Comparison of ENCODE assay signal across 1 cellular context in the genomic region with DNA sequence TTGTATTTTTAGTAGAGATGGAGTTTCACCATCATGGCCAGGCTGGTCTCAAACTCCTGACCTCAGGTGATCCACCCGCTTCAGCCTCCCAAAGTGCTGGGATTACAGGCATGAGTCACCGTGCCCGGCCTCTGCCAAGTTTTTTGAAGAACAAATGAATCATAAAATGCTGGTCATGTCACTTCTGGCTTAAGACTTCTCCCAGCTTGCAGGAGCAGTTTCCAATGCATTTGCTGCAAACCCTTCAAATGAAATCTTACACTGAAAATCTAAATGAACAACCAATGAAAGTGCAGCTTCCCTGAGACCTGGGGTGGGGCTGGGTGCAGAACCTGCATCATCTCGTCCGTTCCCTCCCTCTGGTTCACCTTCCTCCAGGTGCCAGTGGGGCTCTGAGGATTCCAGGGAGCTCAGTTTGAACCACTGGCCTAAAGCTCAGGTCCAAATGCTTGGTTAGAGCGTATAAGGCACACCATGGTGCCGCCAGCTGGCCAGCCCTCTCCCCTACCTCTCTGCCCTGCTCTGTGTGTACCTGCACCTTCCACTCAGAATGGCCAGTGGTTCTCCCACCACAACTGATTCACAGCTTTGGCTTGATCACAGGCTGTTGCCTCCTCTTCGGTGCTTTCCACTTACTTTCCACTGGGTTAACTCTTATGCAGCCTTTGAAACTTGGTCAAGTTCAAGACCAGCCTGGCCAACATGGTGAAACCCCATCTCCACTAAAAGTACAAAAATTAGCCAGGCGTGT.
TF ChIP-seq lines count a peak whose summit lies in the region.

No MANE protein-coding gene starts in this region.

TF ChIP-seq in IMR-90, 13 proteins besides CTCF, POLR2A, EP300 and RAD21:
- TF ChIP-seq, protein P1, sequence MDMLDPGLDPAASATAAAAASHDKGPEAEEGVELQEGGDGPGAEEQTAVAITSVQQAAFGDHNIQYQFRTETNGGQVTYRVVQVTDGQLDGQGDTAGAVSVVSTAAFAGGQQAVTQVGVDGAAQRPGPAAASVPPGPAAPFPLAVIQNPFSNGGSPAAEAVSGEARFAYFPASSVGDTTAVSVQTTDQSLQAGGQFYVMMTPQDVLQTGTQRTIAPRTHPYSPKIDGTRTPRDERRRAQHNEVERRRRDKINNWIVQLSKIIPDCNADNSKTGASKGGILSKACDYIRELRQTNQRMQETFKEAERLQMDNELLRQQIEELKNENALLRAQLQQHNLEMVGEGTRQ (IDR thresholded peaks at IDR 0.05; ENCODE audit: low read depth, low read length), result no peak
- TF ChIP-seq SMC3 (IDR thresholded peaks at IDR 0.05; ENCODE audit: low read depth, low read length) (no peak), RCOR1 (IDR thresholded peaks at IDR 0.05; ENCODE audit: insufficient replicate concordance, low read length) (no peak), MXI1 (IDR thresholded peaks at IDR 0.05; ENCODE audit: borderline replicate concordance, low read depth, low read length) (no peak), MAZ (IDR thresholded peaks at IDR 0.05; ENCODE audit: borderline replicate concordance, low read depth, low read length) (no peak), RFX5 (IDR thresholded peaks at IDR 0.05; ENCODE audit: low read depth, low read length) (no peak), CEBPB (IDR thresholded peaks at IDR 0.05; ENCODE audit: low read depth, low read length) (no peak), BHLHE40 (IDR thresholded peaks at IDR 0.05; ENCODE audit: low read depth, low read length) (no peak), FOS (IDR thresholded peaks at IDR 0.05; ENCODE audit: low read depth, low read length) (no peak), NFE2L2 (IDR thresholded peaks at IDR 0.05; ENCODE audit: low read depth, low read length) (no peak), CHD1 (IDR thresholded peaks at IDR 0.05; ENCODE audit: low read depth, low read length) (no peak), MAFK (IDR thresholded peaks at IDR 0.05; ENCODE audit: low read depth, low read length) (no peak)
- TF ChIP-seq, protein P2, sequence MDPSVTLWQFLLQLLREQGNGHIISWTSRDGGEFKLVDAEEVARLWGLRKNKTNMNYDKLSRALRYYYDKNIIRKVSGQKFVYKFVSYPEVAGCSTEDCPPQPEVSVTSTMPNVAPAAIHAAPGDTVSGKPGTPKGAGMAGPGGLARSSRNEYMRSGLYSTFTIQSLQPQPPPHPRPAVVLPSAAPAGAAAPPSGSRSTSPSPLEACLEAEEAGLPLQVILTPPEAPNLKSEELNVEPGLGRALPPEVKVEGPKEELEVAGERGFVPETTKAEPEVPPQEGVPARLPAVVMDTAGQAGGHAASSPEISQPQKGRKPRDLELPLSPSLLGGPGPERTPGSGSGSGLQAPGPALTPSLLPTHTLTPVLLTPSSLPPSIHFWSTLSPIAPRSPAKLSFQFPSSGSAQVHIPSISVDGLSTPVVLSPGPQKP (IDR thresholded peaks at IDR 0.05; ENCODE audit: borderline replicate concordance, low read depth, low read length), result no peak
